In the genomic region with DNA sequence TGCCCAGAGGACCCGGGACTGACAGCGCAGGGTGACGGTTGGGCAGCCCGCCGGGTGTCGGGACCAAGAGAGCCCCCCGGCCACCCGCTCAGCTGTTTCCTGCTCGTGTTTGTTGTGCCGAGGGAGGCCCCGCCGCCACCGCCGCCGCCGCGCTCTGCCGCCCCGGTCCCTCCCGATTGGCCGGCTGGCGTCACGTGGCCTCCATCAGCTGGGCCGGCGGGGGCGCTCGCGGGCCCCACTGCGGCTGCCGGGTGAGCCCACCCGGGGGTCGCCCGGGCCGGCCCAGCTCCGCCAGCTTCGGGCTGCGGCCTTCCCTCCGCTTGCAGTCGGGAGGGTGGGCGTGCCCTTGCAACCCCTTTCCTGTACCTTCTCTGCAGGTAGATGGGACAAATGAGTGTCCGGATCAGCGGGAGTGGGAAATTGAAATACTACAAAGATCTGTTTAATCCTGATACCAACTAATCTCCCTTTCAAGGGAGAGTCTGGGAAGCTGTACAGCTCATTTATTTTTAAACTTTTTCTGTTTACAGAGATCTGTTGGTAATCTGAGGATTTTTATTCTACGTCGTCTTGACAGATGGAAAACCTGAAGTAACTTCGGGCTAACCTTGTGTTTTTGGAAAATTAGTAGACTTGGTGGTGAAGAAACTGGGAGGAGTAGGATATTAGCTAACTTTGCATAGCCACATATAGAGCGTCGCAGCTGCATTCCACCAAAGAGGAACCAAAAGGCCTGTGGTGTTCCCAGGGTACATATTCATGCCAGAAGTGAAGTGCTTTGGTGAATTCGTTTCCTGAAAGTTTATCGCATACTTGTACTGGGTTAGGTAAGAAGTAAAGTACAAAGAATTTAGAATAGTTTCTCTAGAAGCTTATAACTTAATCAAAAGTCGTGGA, we compare ENCODE assay signal across 1 cellular context.
TF ChIP-seq lines count a peak whose summit lies in the region.

No MANE protein-coding gene starts in this region.

TF ChIP-seq in HepG2, 621 proteins besides CTCF, POLR2A, EP300 and RAD21 (continued from another document and continues in another):
- TF ChIP-seq, protein P1, sequence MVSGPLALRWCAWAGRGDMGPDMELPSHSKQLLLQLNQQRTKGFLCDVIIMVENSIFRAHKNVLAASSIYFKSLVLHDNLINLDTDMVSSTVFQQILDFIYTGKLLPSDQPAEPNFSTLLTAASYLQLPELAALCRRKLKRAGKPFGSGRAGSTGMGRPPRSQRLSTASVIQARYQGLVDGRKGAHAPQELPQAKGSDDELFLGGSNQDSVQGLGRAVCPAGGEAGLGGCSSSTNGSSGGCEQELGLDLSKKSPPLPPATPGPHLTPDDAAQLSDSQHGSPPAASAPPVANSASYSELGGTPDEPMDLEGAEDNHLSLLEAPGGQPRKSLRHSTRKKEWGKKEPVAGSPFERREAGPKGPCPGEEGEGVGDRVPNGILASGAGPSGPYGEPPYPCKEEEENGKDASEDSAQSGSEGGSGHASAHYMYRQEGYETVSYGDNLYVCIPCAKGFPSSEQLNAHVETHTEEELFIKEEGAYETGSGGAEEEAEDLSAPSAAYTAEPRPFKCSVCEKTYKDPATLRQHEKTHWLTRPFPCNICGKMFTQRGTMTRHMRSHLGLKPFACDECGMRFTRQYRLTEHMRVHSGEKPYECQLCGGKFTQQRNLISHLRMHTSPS (CRISPR knock-in tag; IDR thresholded peaks at IDR 0.05; ENCODE audit: low read depth), result no peak; the same call in 1 of the 2 replicates
- TF ChIP-seq, protein P2, sequence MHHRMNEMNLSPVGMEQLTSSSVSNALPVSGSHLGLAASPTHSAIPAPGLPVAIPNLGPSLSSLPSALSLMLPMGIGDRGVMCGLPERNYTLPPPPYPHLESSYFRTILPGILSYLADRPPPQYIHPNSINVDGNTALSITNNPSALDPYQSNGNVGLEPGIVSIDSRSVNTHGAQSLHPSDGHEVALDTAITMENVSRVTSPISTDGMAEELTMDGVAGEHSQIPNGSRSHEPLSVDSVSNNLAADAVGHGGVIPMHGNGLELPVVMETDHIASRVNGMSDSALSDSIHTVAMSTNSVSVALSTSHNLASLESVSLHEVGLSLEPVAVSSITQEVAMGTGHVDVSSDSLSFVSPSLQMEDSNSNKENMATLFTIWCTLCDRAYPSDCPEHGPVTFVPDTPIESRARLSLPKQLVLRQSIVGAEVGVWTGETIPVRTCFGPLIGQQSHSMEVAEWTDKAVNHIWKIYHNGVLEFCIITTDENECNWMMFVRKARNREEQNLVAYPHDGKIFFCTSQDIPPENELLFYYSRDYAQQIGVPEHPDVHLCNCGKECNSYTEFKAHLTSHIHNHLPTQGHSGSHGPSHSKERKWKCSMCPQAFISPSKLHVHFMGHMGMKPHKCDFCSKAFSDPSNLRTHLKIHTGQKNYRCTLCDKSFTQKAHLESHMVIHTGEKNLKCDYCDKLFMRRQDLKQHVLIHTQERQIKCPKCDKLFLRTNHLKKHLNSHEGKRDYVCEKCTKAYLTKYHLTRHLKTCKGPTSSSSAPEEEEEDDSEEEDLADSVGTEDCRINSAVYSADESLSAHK (CRISPR knock-in tag; IDR thresholded peaks at IDR 0.05; ENCODE audit: borderline replicate concordance), result no peak
- no peak for TF ChIP-seq CC2D1A (CRISPR knock-in tag; IDR thresholded peaks at IDR 0.05)
- TF ChIP-seq ZNF431 (CRISPR knock-in tag; IDR thresholded peaks at IDR 0.05; ENCODE audit: borderline replicate concordance, low read depth), result no peak
- no peak for TF ChIP-seq ZNF772 (CRISPR knock-in tag; IDR thresholded peaks at IDR 0.05)
- TF ChIP-seq, protein P3, sequence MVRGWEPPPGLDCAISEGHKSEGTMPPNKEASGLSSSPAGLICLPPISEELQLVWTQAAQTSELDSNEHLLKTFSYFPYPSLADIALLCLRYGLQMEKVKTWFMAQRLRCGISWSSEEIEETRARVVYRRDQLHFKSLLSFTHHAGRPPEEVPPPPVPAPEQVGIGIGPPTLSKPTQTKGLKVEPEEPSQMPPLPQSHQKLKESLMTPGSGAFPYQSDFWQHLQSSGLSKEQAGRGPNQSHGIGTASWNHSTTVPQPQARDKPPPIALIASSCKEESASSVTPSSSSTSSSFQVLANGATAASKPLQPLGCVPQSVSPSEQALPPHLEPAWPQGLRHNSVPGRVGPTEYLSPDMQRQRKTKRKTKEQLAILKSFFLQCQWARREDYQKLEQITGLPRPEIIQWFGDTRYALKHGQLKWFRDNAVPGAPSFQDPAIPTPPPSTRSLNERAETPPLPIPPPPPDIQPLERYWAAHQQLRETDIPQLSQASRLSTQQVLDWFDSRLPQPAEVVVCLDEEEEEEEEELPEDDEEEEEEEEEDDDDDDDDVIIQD (CRISPR knock-in tag; IDR thresholded peaks at IDR 0.05; ENCODE audit: low read depth), result no peak
- no peak for TF ChIP-seq ZNF253 (CRISPR knock-in tag; IDR thresholded peaks at IDR 0.05; ENCODE audit: borderline replicate concordance)
- TF ChIP-seq ASH2L (IDR thresholded peaks at IDR 0.05; ENCODE audit: insufficient read length, low read depth, low read length), result peak; percentile 7
- TF ChIP-seq, protein P4, sequence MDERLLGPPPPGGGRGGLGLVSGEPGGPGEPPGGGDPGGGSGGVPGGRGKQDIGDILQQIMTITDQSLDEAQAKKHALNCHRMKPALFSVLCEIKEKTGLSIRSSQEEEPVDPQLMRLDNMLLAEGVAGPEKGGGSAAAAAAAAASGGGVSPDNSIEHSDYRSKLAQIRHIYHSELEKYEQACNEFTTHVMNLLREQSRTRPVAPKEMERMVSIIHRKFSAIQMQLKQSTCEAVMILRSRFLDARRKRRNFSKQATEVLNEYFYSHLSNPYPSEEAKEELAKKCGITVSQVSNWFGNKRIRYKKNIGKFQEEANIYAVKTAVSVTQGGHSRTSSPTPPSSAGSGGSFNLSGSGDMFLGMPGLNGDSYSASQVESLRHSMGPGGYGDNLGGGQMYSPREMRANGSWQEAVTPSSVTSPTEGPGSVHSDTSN (CRISPR knock-in tag; IDR thresholded peaks at IDR 0.05), result no peak
- TF ChIP-seq TOPORS (CRISPR knock-in tag; IDR thresholded peaks at IDR 0.05), result no peak
- TF ChIP-seq SNAPC2 (CRISPR knock-in tag; IDR thresholded peaks at IDR 0.05), result no peak
- no peak for TF ChIP-seq RCOR2 (CRISPR knock-in tag; IDR thresholded peaks at IDR 0.05)
- TF ChIP-seq TBX3 (IDR thresholded peaks at IDR 0.05; ENCODE audit: borderline replicate concordance), result no peak
- TF ChIP-seq, protein P5, sequence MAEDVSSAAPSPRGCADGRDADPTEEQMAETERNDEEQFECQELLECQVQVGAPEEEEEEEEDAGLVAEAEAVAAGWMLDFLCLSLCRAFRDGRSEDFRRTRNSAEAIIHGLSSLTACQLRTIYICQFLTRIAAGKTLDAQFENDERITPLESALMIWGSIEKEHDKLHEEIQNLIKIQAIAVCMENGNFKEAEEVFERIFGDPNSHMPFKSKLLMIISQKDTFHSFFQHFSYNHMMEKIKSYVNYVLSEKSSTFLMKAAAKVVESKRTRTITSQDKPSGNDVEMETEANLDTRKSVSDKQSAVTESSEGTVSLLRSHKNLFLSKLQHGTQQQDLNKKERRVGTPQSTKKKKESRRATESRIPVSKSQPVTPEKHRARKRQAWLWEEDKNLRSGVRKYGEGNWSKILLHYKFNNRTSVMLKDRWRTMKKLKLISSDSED (CRISPR knock-in tag; IDR thresholded peaks at IDR 0.05), result no peak
- TF ChIP-seq ETV5 (CRISPR knock-in tag; IDR thresholded peaks at IDR 0.05; ENCODE audit: borderline replicate concordance), result no peak
- TF ChIP-seq STAG1 (CRISPR knock-in tag; IDR thresholded peaks at IDR 0.05), result no peak
- TF ChIP-seq FOXA3 (CRISPR knock-in tag; IDR thresholded peaks at IDR 0.05), result no peak
- TF ChIP-seq NR2F6 (IDR thresholded peaks at IDR 0.05), result no peak
- TF ChIP-seq NR2F6 (CRISPR knock-in tag; IDR thresholded peaks at IDR 0.05), result no peak
- TF ChIP-seq RXRB (CRISPR knock-in tag; IDR thresholded peaks at IDR 0.05; ENCODE audit: borderline replicate concordance), result no peak
- TF ChIP-seq ZNF20 (CRISPR knock-in tag; IDR thresholded peaks at IDR 0.05), result no peak
- no peak for TF ChIP-seq SRSF9 (IDR thresholded peaks at IDR 0.05; ENCODE audit: borderline replicate concordance, insufficient read depth, low read depth, low read length, poor library complexity, severe bottlenecking)
- TF ChIP-seq ZNF460 (CRISPR knock-in tag; IDR thresholded peaks at IDR 0.05; ENCODE audit: borderline replicate concordance), result no peak
- TF ChIP-seq SP5 (CRISPR knock-in tag; IDR thresholded peaks at IDR 0.05; ENCODE audit: borderline replicate concordance, low read depth), result no peak
- no peak for TF ChIP-seq ZNF619 (CRISPR knock-in tag; IDR thresholded peaks at IDR 0.05)
- TF ChIP-seq, protein P6, sequence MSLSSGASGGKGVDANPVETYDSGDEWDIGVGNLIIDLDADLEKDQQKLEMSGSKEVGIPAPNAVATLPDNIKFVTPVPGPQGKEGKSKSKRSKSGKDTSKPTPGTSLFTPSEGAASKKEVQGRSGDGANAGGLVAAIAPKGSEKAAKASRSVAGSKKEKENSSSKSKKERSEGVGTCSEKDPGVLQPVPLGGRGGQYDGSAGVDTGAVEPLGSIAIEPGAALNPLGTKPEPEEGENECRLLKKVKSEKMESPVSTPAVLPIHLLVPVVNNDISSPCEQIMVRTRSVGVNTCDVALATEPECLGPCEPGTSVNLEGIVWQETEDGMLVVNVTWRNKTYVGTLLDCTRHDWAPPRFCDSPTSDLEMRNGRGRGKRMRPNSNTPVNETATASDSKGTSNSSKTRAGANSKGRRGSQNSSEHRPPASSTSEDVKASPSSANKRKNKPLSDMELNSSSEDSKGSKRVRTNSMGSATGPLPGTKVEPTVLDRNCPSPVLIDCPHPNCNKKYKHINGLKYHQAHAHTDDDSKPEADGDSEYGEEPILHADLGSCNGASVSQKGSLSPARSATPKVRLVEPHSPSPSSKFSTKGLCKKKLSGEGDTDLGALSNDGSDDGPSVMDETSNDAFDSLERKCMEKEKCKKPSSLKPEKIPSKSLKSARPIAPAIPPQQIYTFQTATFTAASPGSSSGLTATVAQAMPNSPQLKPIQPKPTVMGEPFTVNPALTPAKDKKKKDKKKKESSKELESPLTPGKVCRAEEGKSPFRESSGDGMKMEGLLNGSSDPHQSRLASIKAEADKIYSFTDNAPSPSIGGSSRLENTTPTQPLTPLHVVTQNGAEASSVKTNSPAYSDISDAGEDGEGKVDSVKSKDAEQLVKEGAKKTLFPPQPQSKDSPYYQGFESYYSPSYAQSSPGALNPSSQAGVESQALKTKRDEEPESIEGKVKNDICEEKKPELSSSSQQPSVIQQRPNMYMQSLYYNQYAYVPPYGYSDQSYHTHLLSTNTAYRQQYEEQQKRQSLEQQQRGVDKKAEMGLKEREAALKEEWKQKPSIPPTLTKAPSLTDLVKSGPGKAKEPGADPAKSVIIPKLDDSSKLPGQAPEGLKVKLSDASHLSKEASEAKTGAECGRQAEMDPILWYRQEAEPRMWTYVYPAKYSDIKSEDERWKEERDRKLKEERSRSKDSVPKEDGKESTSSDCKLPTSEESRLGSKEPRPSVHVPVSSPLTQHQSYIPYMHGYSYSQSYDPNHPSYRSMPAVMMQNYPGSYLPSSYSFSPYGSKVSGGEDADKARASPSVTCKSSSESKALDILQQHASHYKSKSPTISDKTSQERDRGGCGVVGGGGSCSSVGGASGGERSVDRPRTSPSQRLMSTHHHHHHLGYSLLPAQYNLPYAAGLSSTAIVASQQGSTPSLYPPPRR (CRISPR knock-in tag; IDR thresholded peaks at IDR 0.05; ENCODE audit: borderline replicate concordance), result no peak
- TF ChIP-seq, protein P7, sequence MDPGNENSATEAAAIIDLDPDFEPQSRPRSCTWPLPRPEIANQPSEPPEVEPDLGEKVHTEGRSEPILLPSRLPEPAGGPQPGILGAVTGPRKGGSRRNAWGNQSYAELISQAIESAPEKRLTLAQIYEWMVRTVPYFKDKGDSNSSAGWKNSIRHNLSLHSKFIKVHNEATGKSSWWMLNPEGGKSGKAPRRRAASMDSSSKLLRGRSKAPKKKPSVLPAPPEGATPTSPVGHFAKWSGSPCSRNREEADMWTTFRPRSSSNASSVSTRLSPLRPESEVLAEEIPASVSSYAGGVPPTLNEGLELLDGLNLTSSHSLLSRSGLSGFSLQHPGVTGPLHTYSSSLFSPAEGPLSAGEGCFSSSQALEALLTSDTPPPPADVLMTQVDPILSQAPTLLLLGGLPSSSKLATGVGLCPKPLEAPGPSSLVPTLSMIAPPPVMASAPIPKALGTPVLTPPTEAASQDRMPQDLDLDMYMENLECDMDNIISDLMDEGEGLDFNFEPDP (CRISPR knock-in tag; conservative IDR thresholded peaks at IDR 0.05), result no peak
- no peak for TF ChIP-seq FOXJ3 (CRISPR knock-in tag; IDR thresholded peaks at IDR 0.05; ENCODE audit: borderline replicate concordance)
- no peak for TF ChIP-seq ZFP41 (CRISPR knock-in tag; IDR thresholded peaks at IDR 0.05; ENCODE audit: borderline replicate concordance)
- TF ChIP-seq ZNF563 (CRISPR knock-in tag; IDR thresholded peaks at IDR 0.05), result no peak; the same call in 1 of the 2 replicates
- TF ChIP-seq, protein P8, sequence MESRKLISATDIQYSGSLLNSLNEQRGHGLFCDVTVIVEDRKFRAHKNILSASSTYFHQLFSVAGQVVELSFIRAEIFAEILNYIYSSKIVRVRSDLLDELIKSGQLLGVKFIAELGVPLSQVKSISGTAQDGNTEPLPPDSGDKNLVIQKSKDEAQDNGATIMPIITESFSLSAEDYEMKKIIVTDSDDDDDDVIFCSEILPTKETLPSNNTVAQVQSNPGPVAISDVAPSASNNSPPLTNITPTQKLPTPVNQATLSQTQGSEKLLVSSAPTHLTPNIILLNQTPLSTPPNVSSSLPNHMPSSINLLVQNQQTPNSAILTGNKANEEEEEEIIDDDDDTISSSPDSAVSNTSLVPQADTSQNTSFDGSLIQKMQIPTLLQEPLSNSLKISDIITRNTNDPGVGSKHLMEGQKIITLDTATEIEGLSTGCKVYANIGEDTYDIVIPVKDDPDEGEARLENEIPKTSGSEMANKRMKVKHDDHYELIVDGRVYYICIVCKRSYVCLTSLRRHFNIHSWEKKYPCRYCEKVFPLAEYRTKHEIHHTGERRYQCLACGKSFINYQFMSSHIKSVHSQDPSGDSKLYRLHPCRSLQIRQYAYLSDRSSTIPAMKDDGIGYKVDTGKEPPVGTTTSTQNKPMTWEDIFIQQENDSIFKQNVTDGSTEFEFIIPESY (CRISPR knock-in tag; IDR thresholded peaks at IDR 0.05), result no peak
- peak; percentile 47; the same call in 1 of the 2 replicates for TF ChIP-seq GABPB1 (CRISPR knock-in tag; IDR thresholded peaks at IDR 0.05)
